In genomic region chr11:120526241-120526640, GRCh38 we compare ENCODE assay signal across 20 cellular contexts. TPM values are rescaled to one million over a fixed set of nuclear protein-coding genes. Genes with fewer than 3 reads are reported as not detected.
DNase-seq lines count a peak whose midpoint lies in the region; ATAC-seq, FAIRE-seq and TF ChIP-seq lines count a peak whose summit lies in the region.
"Had no signal": no experiment of that assay in that cellular context is flagged by ENCODE, and none has a peak within 500 bp of the region (broad histone marks: within the 10 kb centered on the region; RNA-seq: fewer than 3 reads in every experiment).

No MANE protein-coding gene starts in this region.

- DNase-seq in RWPE2 (ENCODE audit: low spot score): peak; percentile 25
- DNase-seq in kidney: peak; percentile 44
- DNase-seq in spleen: peak; percentile 53
- no peak for DNase-seq in activated effector memory CD4-positive, alpha-beta T cell treated with anti-CD3 and anti-CD28 coated beads, Interleukin-2, amount 50 U/mL, for 16 hours
- no peak for DNase-seq in Calu3
- DNase-seq: CD4-positive, CD25-positive, alpha-beta regulatory T cell; CD8-positive, alpha-beta memory T cell; COR-L47; DND-41; EL; H9 had no signal

- no peaks in the 10 kb centered on the region for H3K36me3 Mint-ChIP-seq in Calu3 (ENCODE audit: insufficient read depth, unreplicated experiment)
- H3K36me3 Mint-ChIP-seq: CD4-positive, CD25-positive, alpha-beta regulatory T cell; CD8-positive, alpha-beta memory T cell had no signal

- H3K36me3 ChIP-seq in RWPE2 (ENCODE audit: low read depth) (no peaks in the 10 kb centered on the region), kidney (ENCODE audit: control insufficient read depth in 1 of 2, insufficient read depth in 2 of 2, low read length in 2 of 2) (no peaks in the 10 kb centered on the region), spleen (no peaks in the 10 kb centered on the region)
- H3K36me3 ChIP-seq: BLaER1 treated with 17β-estradiol and CSF1 and Interleukin-3, amounts not matched to agents 10 nM and 100 nM had no signal

- no TSS peak for BruUV-seq in Calu3 (replicated peaks; lab: Mats Ljungman, UMichigan)

- no peak for TF ChIP-seq POLR2A in spleen (IDR thresholded peaks at IDR 0.05)

- H3K9ac ChIP-seq in kidney (ENCODE audit: low read length in 2 of 2): no peak overlapping the region
- H3K9ac ChIP-seq: BLaER1 treated with 17β-estradiol and CSF1 and Interleukin-3, amounts not matched to agents 10 nM and 100 nM had no signal

- H3K4me3 Mint-ChIP-seq in Calu3 (ENCODE audit: low read depth, unreplicated experiment): no peak overlapping the region
- H3K4me3 Mint-ChIP-seq: B cell; CD4-positive, CD25-positive, alpha-beta regulatory T cell; CD8-positive, alpha-beta memory T cell; H9 had no signal

- H3K4me1 ChIP-seq in RWPE2 (ENCODE audit: insufficient read depth, poor library complexity, severe bottlenecking) (no peaks in the 10 kb centered on the region), kidney (ENCODE audit: control insufficient read depth in 1 of 2, insufficient read depth in 1 of 2, low read depth in 1 of 2, low read length in 2 of 2) (no peaks in the 10 kb centered on the region), spleen (peaks cover 0 to 13% (median 1%) of the 10 kb centered on the region in 6 donors)

- no peaks in the 10 kb centered on the region for H3K9me3 Mint-ChIP-seq in Calu3 (ENCODE audit: low read depth, unreplicated experiment)

- H3K4me3 ChIP-seq in RWPE2 (ENCODE audit: severe bottlenecking): no peak overlapping the region
- no peak overlapping the region for H3K4me3 ChIP-seq in kidney (ENCODE audit: low read length in 2 of 2)
- H3K4me3 ChIP-seq in spleen: no peak overlapping the region
- H3K4me3 ChIP-seq: BLaER1 treated with 17β-estradiol and CSF1 and Interleukin-3, amounts not matched to agents 10 nM and 100 nM; GM12878 had no signal

- peaks cover 75% of the 10 kb centered on the region for H3K27me3 Mint-ChIP-seq in Calu3 (ENCODE audit: unreplicated experiment)

- ATAC-seq in RWPE2 (ENCODE audit: low read depth) (no peak), GM18861 (IDR thresholded peaks at IDR 0.05; ENCODE audit: unreplicated experiment) (no peak)

- H3K4me1 Mint-ChIP-seq in Calu3 (ENCODE audit: low read depth, unreplicated experiment): no peaks in the 10 kb centered on the region
- H3K4me1 Mint-ChIP-seq: CD4-positive, CD25-positive, alpha-beta regulatory T cell; CD8-positive, alpha-beta memory T cell had no signal

- H3K27me3 ChIP-seq in RWPE2 (ENCODE audit: insufficient read depth, poor library complexity, severe bottlenecking): peaks cover 10% of the 10 kb centered on the region
- H3K27me3 ChIP-seq in spleen (replicated peaks in 1 of 7): peaks cover 0 to 77% (median 3%) of the 10 kb centered on the region in 7 donors
- H3K27me3 ChIP-seq: BLaER1 treated with 17β-estradiol and CSF1 and Interleukin-3, amounts not matched to agents 10 nM and 100 nM had no signal

- intact Hi-C loops in kidney (cut with DNase I) (no loop called here), spleen (cut with DNase I; ENCODE audit: low total_unique reads) (no loop called here), Calu3 (cut with micrococcal nuclease; ENCODE audit: unreplicated experiment) (no loop called here)

- H3K27ac ChIP-seq in C4-2B (peak overlapping the region; percentile 27; the same call in 1 of the 2 replicates), RWPE2 (ENCODE audit: poor library complexity, severe bottlenecking) (no peak overlapping the region), kidney (ENCODE audit: low read depth in 2 of 2, low read length in 2 of 2) (no peak overlapping the region), spleen (no peak overlapping the region)
- H3K27ac ChIP-seq: BLaER1 treated with 17β-estradiol and CSF1 and Interleukin-3, amounts not matched to agents 10 nM and 100 nM had no signal

- no peak overlapping the region for H3K27ac Mint-ChIP-seq in Calu3 (ENCODE audit: unreplicated experiment)
- H3K27ac Mint-ChIP-seq: B cell; CD8-positive, alpha-beta memory T cell; H9 had no signal

- WGBS in spleen, 5 donors: 86 to 92% (median 92%) methylated on average over 10 of the region's 10 CpGs

- TF ChIP-seq CTCF in C4-2B (conservative IDR thresholded peaks at IDR 0.05) (no peak), RWPE2 (IDR thresholded peaks at IDR 0.05; ENCODE audit: poor library complexity, severe bottlenecking) (no peak), kidney (IDR thresholded peaks at IDR 0.05; ENCODE audit: borderline replicate concordance, extremely low read depth, insufficient read depth) (no peak), spleen (IDR thresholded peaks at IDR 0.05 in 8 of 11, conservative IDR thresholded peaks at IDR 0.05 in 3 of 11) (no peak), Calu3 (IDR thresholded peaks at IDR 0.05; ENCODE audit: unreplicated experiment) (no peak)

- CTCF ChIA-PET in Calu3 (lab: Charles Lee): interaction anchor here (0.6 kb wide), 1 partner anchor 1493 kb away, joined by 3 read pairs; no protein-coding TSS in a partner anchor

- no peak for FAIRE-seq in kidney (lab: Jason Lieb, UNC)
- FAIRE-seq: GM19239, H1 had no signal

- H3K9me3 ChIP-seq in RWPE2 (ENCODE audit: severe bottlenecking) (no peaks in the 10 kb centered on the region), kidney (ENCODE audit: control insufficient read depth in 1 of 2, low read length in 2 of 2) (no peaks in the 10 kb centered on the region), spleen (no peaks in the 10 kb centered on the region)
- H3K9me3 ChIP-seq: BLaER1 treated with 17β-estradiol and CSF1 and Interleukin-3, amounts not matched to agents 10 nM and 100 nM had no signal

RNA-seq across cellular contexts. Expression of gene GRIK4, which starts 14.7 kb away (rescaled TPM):
- total RNA-seq in kidney: 0.25 TPM
- polyA plus RNA-seq in kidney (ENCODE audit: insufficient read depth, low read depth, low replicate concordance): not detected
- total RNA-seq in spleen: 1 to 10 TPM in 4 of 7 donors, under 1 TPM in 3; 0.40 to 2.4 (median 1.7) TPM
- polyA plus RNA-seq in spleen: under 1 TPM; 0.04 to 0.19 (median 0.14) TPM
- total RNA-seq in Calu3 (2022): 0.12 TPM in 1 of 2 replicates, not detected in the other
- total RNA-seq: A172; CD4-positive, CD25-positive, alpha-beta regulatory T cell; HT-29 had no signal
- polyA plus RNA-seq: CD4-positive, CD25-positive, alpha-beta regulatory T cell; CD8-positive, alpha-beta memory T cell had no signal

Comparison
In these comparisons a context has a peak if more than half of its experiments do, and no peak if none do; other contexts are left out.
1. DNase-seq: peak in RWPE2 (single experiment), kidney (single experiment) and spleen (single experiment); none in activated effector memory CD4-positive, alpha-beta T cell treated with anti-CD3 and anti-CD28 coated beads, Interleukin-2, amount 50 U/mL, for 16 hours (single experiment) and Calu3 (single experiment).